Comparison of ENCODE assay signal across 14 cellular contexts in genomic region chr18:28736951-28737350, GRCh38.
"Had no signal": no experiment of that assay in that cellular context is flagged by ENCODE, and none has a peak within 500 bp of the region (broad histone marks: within the 10 kb centered on the region; RNA-seq: fewer than 3 reads in every experiment).

No MANE protein-coding gene starts in this region.

- H3K9me3 ChIP-seq: body of pancreas, colonic mucosa, esophagus muscularis mucosa, right lobe of liver, upper lobe of left lung had no signal

- H3K27me3 ChIP-seq: body of pancreas, colonic mucosa, esophagus muscularis mucosa, right lobe of liver, spleen, upper lobe of left lung had no signal

- ATAC-seq: body of pancreas; right lobe of liver; stimulated activated naive CD8-positive, alpha-beta T cell treated with anti-CD3 and anti-CD28 coated beads, Interleukin-15, amount 100 ng/mL, for 72 hours had no signal

- H3K36me3 ChIP-seq: colonic mucosa, esophagus muscularis mucosa, right lobe of liver, spleen, upper lobe of left lung had no signal

- H3K27ac ChIP-seq: body of pancreas, colonic mucosa, esophagus muscularis mucosa, right lobe of liver, upper lobe of left lung had no signal

- DNase-seq: activated CD4-positive, alpha-beta T cell treated with anti-CD3 and anti-CD28 coated beads, Interleukin-2, amount 10 ng/mL, durations not matched to agents 7 days and 5 days; activated gamma-delta T cell treated with Interleukin-2 at 50 U/mL for 16 hours; amniotic stem cell; body of pancreas; central memory CD4-positive, alpha-beta T cell; colonic mucosa; head of caudate nucleus; immature natural killer cell; right lobe of liver; spleen; stimulated activated naive CD8-positive, alpha-beta T cell treated with anti-CD3 and anti-CD28 coated beads, Interleukin-15, amount 100 ng/mL, for 72 hours; upper lobe of left lung had no signal

- FAIRE-seq: TTC549 had no signal

- H3K4me3 ChIP-seq: body of pancreas, colonic mucosa, esophagus muscularis mucosa, right lobe of liver, spleen, upper lobe of left lung had no signal

- H3K4me1 ChIP-seq: body of pancreas, colonic mucosa, esophagus muscularis mucosa, right lobe of liver, upper lobe of left lung had no signal
